Comparison of ENCODE assay signal across 24 cellular contexts in the genomic region with DNA sequence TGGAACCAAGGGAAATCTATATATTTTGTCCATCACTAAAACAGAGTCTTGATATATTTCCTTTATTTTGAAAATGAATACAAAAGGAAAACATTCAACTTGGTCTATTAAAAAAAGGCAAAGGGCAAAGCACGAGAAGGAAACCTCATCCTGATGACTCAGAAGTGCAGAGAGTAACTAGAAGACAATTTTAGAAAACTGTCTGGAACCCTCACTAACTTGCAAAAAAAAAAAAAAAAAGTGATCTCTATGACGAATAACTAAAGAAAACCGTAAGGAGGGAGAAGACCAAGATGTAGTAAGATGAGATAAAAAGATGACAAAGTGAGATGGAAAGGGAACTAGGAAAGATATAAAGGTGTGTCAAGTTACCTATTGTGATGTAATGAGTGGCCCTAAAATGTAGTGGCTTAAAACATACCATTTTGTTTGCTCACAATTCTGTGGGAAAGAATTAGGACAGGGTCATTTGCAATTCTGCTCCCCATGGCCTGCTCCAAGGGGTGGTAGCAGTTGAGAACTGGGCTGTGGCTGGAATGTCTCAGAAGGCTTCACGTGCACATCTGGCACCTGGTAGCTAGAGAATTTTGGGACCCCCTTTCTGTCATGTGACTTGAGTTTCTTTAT.
A peak's percentile ranks its signal among the peaks of the same experiment; 100 is the strongest.
DNase-seq lines count a peak whose midpoint lies in the region; ATAC-seq, FAIRE-seq and TF ChIP-seq lines count a peak whose summit lies in the region.
"Had no signal": no experiment of that assay in that cellular context is flagged by ENCODE, and none has a peak within 500 bp of the region (broad histone marks: within the 10 kb centered on the region; RNA-seq: fewer than 3 reads in every experiment).

No MANE protein-coding gene starts in this region.

- H3K9me3 ChIP-seq in HepG2 (ENCODE audit: low read length): no peaks in the 10 kb centered on the region
- no peaks in the 10 kb centered on the region for H3K9me3 ChIP-seq in right lobe of liver
- peaks cover 9% of the 10 kb centered on the region for H3K9me3 ChIP-seq in adipocyte (ENCODE audit: control insufficient read depth, low read length)
- H3K9me3 ChIP-seq in tibial nerve: peaks cover 0 to 7% (median 0%) of the 10 kb centered on the region in 4 donors
- H3K9me3 ChIP-seq: prostate gland had no signal

- WGBS in HepG2 (ENCODE audit: low lambda C conversion rate): 12% methylated on average over 4 of the region's 4 CpGs
- 62% methylated on average over 4 of the region's 4 CpGs for WGBS in right lobe of liver (ENCODE audit: insufficient coverage, low coverage, low lambda C conversion rate, missing lambda C conversion rate)
- WGBS in tibial nerve, 2 donors: 70 to 74% methylated on average over 4 of the region's 4 CpGs

- no peak overlapping the region for H2AFZ ChIP-seq in HepG2 (ENCODE audit: low read length)

- H4K20me1 ChIP-seq in HepG2 (ENCODE audit: insufficient read depth, low read length): no peaks in the 10 kb centered on the region

- POLR2A ChIA-PET in HepG2 (lab: Yijun Ruan, JAX): no interaction called here

- BruUV-seq in HepG2 (replicated peaks; lab: Mats Ljungman, UMichigan): no TSS peak

- ATAC-seq in HepG2 (no peak), right lobe of liver (no peak), GM21381 (IDR thresholded peaks at IDR 0.05; ENCODE audit: unreplicated experiment) (no peak), GM21447 (IDR thresholded peaks at IDR 0.05; ENCODE audit: unreplicated experiment) (no peak), Right ventricle myocardium superior (ENCODE audit: poor library complexity) (no peak)
- ATAC-seq: activated CD4-positive, alpha-beta T cell treated with anti-CD3 and anti-CD28 coated beads for 36 hours; foreskin keratinocyte had no signal

- DNase-seq in HepG2 (ENCODE audit: low spot score): no peak
- DNase-seq in right lobe of liver: no peak
- peak; percentile 47 for DNase-seq in adipocyte (ENCODE audit: low read depth)
- DNase-seq in fibroblast of villous mesenchyme (ENCODE audit: low read depth): peak; percentile 50
- no peak for DNase-seq in tibial nerve (ENCODE audit: low spot score in 2 of 2)
- no peak for DNase-seq in Right ventricle myocardium superior
- DNase-seq: activated CD4-positive, alpha-beta T cell treated with anti-CD3 and anti-CD28 coated beads for 36 hours; activated effector memory CD4-positive, alpha-beta T cell treated with anti-CD3 and anti-CD28 coated beads, Interleukin-2, amount 50 U/mL, for 16 hours; amygdala; CD4-positive, alpha-beta T cell; hypothalamus; Kasumi-1; kidney glomerular epithelial cell; NCI-H1417 treated with DMSO at 0.1 percent for 48 hours; NCI-H82; nephron progenitor cell; spleen had no signal

- CTCF ChIA-PET in HepG2 (lab: Yijun Ruan, JAX; ENCODE audit: low intra/inter-chr PET ratio, low total read pairs): no interaction called here

- H3K4me2 ChIP-seq in HepG2 (ENCODE audit: low read depth, low read length): no peak overlapping the region

- no peak overlapping the region for H3K27ac ChIP-seq in HepG2 (ENCODE audit: extremely low read length, insufficient read depth, low read length)
- no peak overlapping the region for H3K27ac ChIP-seq in right lobe of liver
- no peak overlapping the region for H3K27ac ChIP-seq in tibial nerve
- H3K27ac ChIP-seq: foreskin keratinocyte, prostate gland, SK-N-MC, spleen had no signal

- in situ Hi-C loops in HepG2 (cut with HindIII; ENCODE audit: extremely low pct_ligation_motif_present, low pct_unique_long_range_greater_than_20kb): no loop called here

- intact Hi-C loops in HepG2 (cut with micrococcal nuclease; ENCODE audit: unreplicated experiment): no loop called here
- intact Hi-C loops in right lobe of liver (cut with DNase I): no loop called here
- intact Hi-C loops in Right ventricle myocardium superior (cut with DNase I): no loop called here

- TF ChIP-seq CTCF in HepG2 (CRISPR knock-in tag; IDR thresholded peaks at IDR 0.05): no peak
- no peak for TF ChIP-seq CTCF in right lobe of liver (IDR thresholded peaks at IDR 0.05)
- no peak for TF ChIP-seq CTCF in fibroblast of villous mesenchyme (IDR thresholded peaks at IDR 0.05; ENCODE audit: insufficient read depth, low read depth, low read length)
- TF ChIP-seq CTCF in tibial nerve (IDR thresholded peaks at IDR 0.05): no peak

- no peaks in the 10 kb centered on the region for H3K79me2 ChIP-seq in HepG2 (ENCODE audit: insufficient read depth, low read length)

- H3K4me3 ChIP-seq in HepG2 (replicated peaks in 1 of 3; ENCODE audit: insufficient read depth in 1 of 3, low read depth in 2 of 3, low read length in 3 of 3): no peak overlapping the region
- H3K4me3 ChIP-seq in right lobe of liver: no peak overlapping the region
- no peak overlapping the region for H3K4me3 ChIP-seq in adipocyte (ENCODE audit: low read length)
- H3K4me3 ChIP-seq in fibroblast of villous mesenchyme (ENCODE audit: low read depth, low read length): no peak overlapping the region
- H3K4me3 ChIP-seq in tibial nerve: no peak overlapping the region
- H3K4me3 ChIP-seq: prostate gland, SK-N-MC, spleen had no signal

- H3K4me1 ChIP-seq in HepG2 (ENCODE audit: insufficient read depth, low read length): no peaks in the 10 kb centered on the region
- no peaks in the 10 kb centered on the region for H3K4me1 ChIP-seq in right lobe of liver
- H3K4me1 ChIP-seq in adipocyte (ENCODE audit: control insufficient read depth, insufficient read depth, low read length): peaks cover 21% of the 10 kb centered on the region
- H3K4me1 ChIP-seq in tibial nerve: no peaks in the 10 kb centered on the region
- H3K4me1 ChIP-seq: foreskin keratinocyte, prostate gland, spleen had no signal

- TF ChIP-seq EP300 in HepG2 (IDR thresholded peaks at IDR 0.05; ENCODE audit: low read depth in 2 of 2, low read length in 2 of 2) (no peak), HepG2 (CRISPR knock-in tag; IDR thresholded peaks at IDR 0.05; ENCODE audit: borderline replicate concordance) (no peak), tibial nerve (IDR thresholded peaks at IDR 0.05) (no peak)

- no peak for TF ChIP-seq POLR2A in HepG2 (IDR thresholded peaks at IDR 0.05; ENCODE audit: insufficient read depth in 1 of 2, low read depth in 2 of 2, low read length in 2 of 2)
- TF ChIP-seq POLR2A in right lobe of liver (IDR thresholded peaks at IDR 0.05): no peak
- TF ChIP-seq POLR2A in tibial nerve (IDR thresholded peaks at IDR 0.05): no peak

- H3K27me3 ChIP-seq in HepG2 (ENCODE audit: control insufficient read depth in 1 of 2, insufficient read depth in 2 of 2, low read length in 2 of 2) (no peaks in the 10 kb centered on the region), right lobe of liver (no peaks in the 10 kb centered on the region), adipocyte (replicated peaks; ENCODE audit: control insufficient read depth, insufficient read depth, low read length) (no peaks in the 10 kb centered on the region), tibial nerve (no peaks in the 10 kb centered on the region)

- no peak overlapping the region for H3K9ac ChIP-seq in HepG2 (ENCODE audit: insufficient read depth, low read depth, low read length)
- no peak overlapping the region for H3K9ac ChIP-seq in adipocyte (ENCODE audit: low read length)

- TF ChIP-seq RAD21 in HepG2 (CRISPR knock-in tag; IDR thresholded peaks at IDR 0.05): no peak

- H3K36me3 ChIP-seq in HepG2 (replicated peaks in 1 of 2; ENCODE audit: control insufficient read depth in 1 of 2, insufficient read depth in 2 of 2, low read length in 2 of 2) (no peaks in the 10 kb centered on the region), right lobe of liver (peaks cover 0 to 2% (median 0%) of the 10 kb centered on the region in 4 donors), adipocyte (ENCODE audit: control insufficient read depth, insufficient read depth, low read length, severe bottlenecking) (no peaks in the 10 kb centered on the region), tibial nerve (no peaks in the 10 kb centered on the region)
- H3K36me3 ChIP-seq: prostate gland, spleen had no signal

- FAIRE-seq in HepG2 (lab: Jason Lieb, UNC): no peak
- FAIRE-seq: A204.1, GM18507 had no signal

TF ChIP-seq in HepG2, 621 proteins besides CTCF, POLR2A, EP300 and RAD21:
- peak; percentile 58; the same call in 1 of the 2 replicates for TF ChIP-seq CREB1 (IDR thresholded peaks at IDR 0.05)
- no peak for TF ChIP-seq CREB1 (CRISPR knock-in tag; IDR thresholded peaks at IDR 0.05)
- TF ChIP-seq NONO (IDR thresholded peaks at IDR 0.05): no peak
- TF ChIP-seq NONO (CRISPR knock-in tag; conservative IDR thresholded peaks at IDR 0.05): no peak

Comparison
In these comparisons a context has a peak if more than half of its experiments do, and no peak if none do; other contexts are left out.
1. DNase-seq: peak in adipocyte (single experiment) and fibroblast of villous mesenchyme (single experiment); none in HepG2 (single experiment), right lobe of liver (0 of 3), tibial nerve (0 of 2) and Right ventricle myocardium superior (single experiment).